ENCODE assay signal across 1 cellular context in genomic region chr19:40443930-40444180, GRCh38.
TF ChIP-seq lines count a peak whose summit lies in the region.

No MANE protein-coding gene starts in this region.

TF ChIP-seq in H1, 55 proteins besides CTCF, POLR2A, EP300 and RAD21:
- TF ChIP-seq NRF1 (IDR thresholded peaks at IDR 0.05; ENCODE audit: low read depth, low read length): no peak
- no peak for TF ChIP-seq TCF12 (IDR thresholded peaks at IDR 0.05; ENCODE audit: low read depth, low read length)
- TF ChIP-seq CHD7 (IDR thresholded peaks at IDR 0.05; ENCODE audit: insufficient replicate concordance, low read length): no peak
- no peak for TF ChIP-seq TEAD4 (IDR thresholded peaks at IDR 0.05; ENCODE audit: low read depth, low read length)
- TF ChIP-seq SP1 (IDR thresholded peaks at IDR 0.05; ENCODE audit: low read depth, low read length): no peak
- TF ChIP-seq HDAC6 (IDR thresholded peaks at IDR 0.05; ENCODE audit: low read depth, low read length): no peak
- TF ChIP-seq CBX5 (IDR thresholded peaks at IDR 0.05; ENCODE audit: low read depth, low read length): no peak
- no peak for TF ChIP-seq MAFK (IDR thresholded peaks at IDR 0.05; ENCODE audit: low read depth, low read length)
- no peak for TF ChIP-seq SRF (IDR thresholded peaks at IDR 0.05; ENCODE audit: low read depth, low read length)
- no peak for TF ChIP-seq ZNF274 (IDR thresholded peaks at IDR 0.05; ENCODE audit: borderline replicate concordance, extremely low read depth, low read length)
- no peak for TF ChIP-seq CREB1 (IDR thresholded peaks at IDR 0.05)
- no peak for TF ChIP-seq BRCA1 (IDR thresholded peaks at IDR 0.05; ENCODE audit: low read depth, low read length)
- no peak for TF ChIP-seq RXRA (IDR thresholded peaks at IDR 0.05; ENCODE audit: insufficient read depth, low read depth, low read length)
- no peak for TF ChIP-seq ATF2 (IDR thresholded peaks at IDR 0.05; ENCODE audit: low read length)
